ENCODE assay signal across 10 cellular contexts in genomic region chr3:46936733-46937250, GRCh38. TPM values are rescaled to one million over a fixed set of nuclear protein-coding genes. Genes with fewer than 3 reads are reported as not detected.
DNase-seq lines count a peak whose midpoint lies in the region; ATAC-seq and TF ChIP-seq lines count a peak whose summit lies in the region.
"Had no signal": no experiment of that assay in that cellular context is flagged by ENCODE, and none has a peak within 500 bp of the region (broad histone marks: within the 10 kb centered on the region; RNA-seq: fewer than 3 reads in every experiment).

No MANE protein-coding gene starts in this region.

- H3K4me1 Mint-ChIP-seq in endothelial cell (ENCODE audit: unreplicated experiment), result peaks cover 30% of the 10 kb centered on the region

- peak; percentile 40 for DNase-seq in AG08395 (ENCODE audit: low spot score)
- peak; percentile 56 for DNase-seq in HCEC 1CT
- DNase-seq in endothelial cell (ENCODE audit: low spot score), result no peak
- DNase-seq in NCI-H774 (lab: John Stamatoyannopoulos, UW), result no peak
- no peak for DNase-seq in NOMO-1 treated with DMSO at 0.1 percent for 48 hours (lab: John Stamatoyannopoulos, UW; ENCODE audit: unreplicated experiment)
- DNase-seq: NCI-H1694 treated with DMSO at 0.1 percent for 48 hours had no signal

- H3K4me3 Mint-ChIP-seq in endothelial cell (ENCODE audit: unreplicated experiment), result peak overlapping the region; percentile 59
- H3K4me3 Mint-ChIP-seq: dendritic cell treated with granulocyte-macrophage colony-stimulating factor and Interleukin-4, amounts not matched to agents 40 ng/mL and 50 ng/mL, for 4 days had no signal

- peaks cover 26% of the 10 kb centered on the region for H3K36me3 Mint-ChIP-seq in endothelial cell (ENCODE audit: low read depth, unreplicated experiment)

- ATAC-seq in GM18867 (IDR thresholded peaks at IDR 0.05; ENCODE audit: unreplicated experiment) (no peak), HG03457 (IDR thresholded peaks at IDR 0.05; ENCODE audit: unreplicated experiment) (no peak)

- no peaks in the 10 kb centered on the region for H3K9me3 ChIP-seq in neutrophil

- peak overlapping the region; percentile 25 to 43 for H3K4me3 ChIP-seq in neutrophil (ENCODE audit: low read depth in 1 of 2, low read length in 1 of 2)

- no peaks in the 10 kb centered on the region for H3K27me3 ChIP-seq in neutrophil

- H3K27me3 Mint-ChIP-seq in endothelial cell (ENCODE audit: unreplicated experiment), result peaks cover 11% of the 10 kb centered on the region
- H3K27me3 Mint-ChIP-seq: dendritic cell treated with granulocyte-macrophage colony-stimulating factor and Interleukin-4, amounts not matched to agents 40 ng/mL and 50 ng/mL, for 4 days had no signal

- no peaks in the 10 kb centered on the region for H3K9me3 Mint-ChIP-seq in endothelial cell (ENCODE audit: unreplicated experiment)
- H3K9me3 Mint-ChIP-seq: dendritic cell treated with granulocyte-macrophage colony-stimulating factor and Interleukin-4, amounts not matched to agents 40 ng/mL and 50 ng/mL, for 4 days had no signal

- H3K27ac Mint-ChIP-seq in endothelial cell (ENCODE audit: unreplicated experiment), result no peak overlapping the region

- H3K27ac ChIP-seq in neutrophil, result peak overlapping the region; percentile 83

- H3K4me1 ChIP-seq in neutrophil (ENCODE audit: control insufficient read depth in 1 of 2, insufficient read depth in 1 of 2, low read depth in 1 of 2, low read length in 1 of 2), result peaks cover 83 to 87% of the 10 kb centered on the region in 2 experiments

- no peaks in the 10 kb centered on the region for H3K36me3 ChIP-seq in neutrophil

- TF ChIP-seq CTCF in endothelial cell (IDR thresholded peaks at IDR 0.05; ENCODE audit: unreplicated experiment) (no peak), neutrophil (IDR thresholded peaks at IDR 0.05) (no peak)

RNA-seq across cellular contexts. Expression of gene CCDC12, which starts 39.8 kb away (rescaled TPM):
- 36.3 TPM for total RNA-seq in endothelial cell (ENCODE audit: unreplicated experiment)

RNA-seq across cellular contexts. Expression of gene NBEAL2, which starts 42.7 kb away (rescaled TPM):
- 202 TPM for total RNA-seq in endothelial cell (ENCODE audit: unreplicated experiment)

RNA-seq across cellular contexts. Expression of gene PTH1R, which starts 59.3 kb away (rescaled TPM):
- total RNA-seq in endothelial cell (ENCODE audit: unreplicated experiment), result 6.2 TPM

Comparison
In these comparisons a context has a peak if more than half of its experiments do, and no peak if none do; other contexts are left out.
1. DNase-seq: peak in AG08395 (single experiment) and HCEC 1CT (single experiment); none in endothelial cell (single experiment), NCI-H774 (single experiment) and NOMO-1 treated with DMSO at 0.1 percent for 48 hours (single experiment).